ENCODE assay signal across 1 cellular context in the genomic region with DNA sequence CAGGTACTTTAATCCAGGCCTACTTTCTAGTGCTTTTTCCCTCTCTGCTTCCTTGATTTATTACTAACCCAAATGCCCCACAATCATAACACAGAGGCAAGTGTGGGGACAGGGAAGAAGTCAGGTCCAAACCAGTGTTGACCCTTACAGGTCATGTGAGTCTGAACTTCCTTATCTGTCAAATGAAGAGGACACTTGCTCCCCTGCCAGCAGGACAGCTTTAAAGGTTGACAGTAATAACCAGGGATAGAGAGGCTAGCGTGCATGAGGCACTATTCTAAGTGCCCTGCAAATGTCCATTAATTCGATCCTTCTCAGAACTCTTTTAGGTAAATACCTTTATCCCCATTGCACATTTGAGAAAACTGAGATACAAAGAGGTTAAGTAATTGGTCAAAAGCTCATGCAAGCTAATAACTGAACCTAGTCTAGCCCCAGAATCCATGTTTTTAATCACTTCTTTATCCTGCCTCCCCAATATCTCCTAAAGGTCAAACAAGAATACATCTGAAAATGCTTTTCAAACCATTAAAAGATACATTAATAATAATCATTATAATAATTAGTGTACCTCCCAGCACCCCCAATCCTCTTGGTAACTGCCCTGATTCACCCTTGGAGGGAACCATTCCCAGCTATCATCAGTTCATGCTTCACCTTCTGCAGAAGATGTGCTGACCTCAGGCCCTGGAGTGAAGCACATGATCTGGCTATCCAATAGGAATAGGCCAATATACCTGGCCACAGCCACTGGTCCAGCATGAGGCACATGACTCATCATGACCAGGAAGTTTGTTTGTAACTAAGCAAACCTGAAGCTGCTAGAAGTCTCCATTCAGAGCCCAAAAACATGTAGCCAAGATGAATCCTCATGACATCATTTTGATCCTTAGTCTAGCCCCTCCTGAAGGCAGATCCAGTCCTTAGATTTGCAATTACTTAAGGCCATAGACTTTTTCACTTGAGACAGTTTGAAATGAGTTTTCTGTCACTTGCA.
A peak's percentile ranks its signal among the peaks of the same experiment; 100 is the strongest.
TF ChIP-seq lines count a peak whose summit lies in the region.

No MANE protein-coding gene starts in this region.

TF ChIP-seq in K562, 482 proteins besides CTCF, POLR2A, EP300 and RAD21 (continued from another document and continues in another):
- TF ChIP-seq, protein P1, sequence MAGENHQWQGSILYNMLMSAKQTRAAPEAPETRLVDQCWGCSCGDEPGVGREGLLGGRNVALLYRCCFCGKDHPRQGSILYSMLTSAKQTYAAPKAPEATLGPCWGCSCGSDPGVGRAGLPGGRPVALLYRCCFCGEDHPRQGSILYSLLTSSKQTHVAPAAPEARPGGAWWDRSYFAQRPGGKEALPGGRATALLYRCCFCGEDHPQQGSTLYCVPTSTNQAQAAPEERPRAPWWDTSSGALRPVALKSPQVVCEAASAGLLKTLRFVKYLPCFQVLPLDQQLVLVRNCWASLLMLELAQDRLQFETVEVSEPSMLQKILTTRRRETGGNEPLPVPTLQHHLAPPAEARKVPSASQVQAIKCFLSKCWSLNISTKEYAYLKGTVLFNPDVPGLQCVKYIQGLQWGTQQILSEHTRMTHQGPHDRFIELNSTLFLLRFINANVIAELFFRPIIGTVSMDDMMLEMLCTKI (IDR thresholded peaks at IDR 0.05; ENCODE audit: partially characterized antibody): no peak
- TF ChIP-seq MTA3 (IDR thresholded peaks at IDR 0.05; ENCODE audit: borderline replicate concordance) (0 out of 2 replicates have a peak, but pooled peaks have one; percentile 32), ZNF282 (CRISPR knock-in tag; IDR thresholded peaks at IDR 0.05) (no peak), ZNF175 (CRISPR knock-in tag; IDR thresholded peaks at IDR 0.05; ENCODE audit: low read depth) (0 out of 2 replicates have a peak, but pooled peaks have one; percentile 44), FOXK2 (conservative IDR thresholded peaks at IDR 0.05 in 1 of 2, IDR thresholded peaks at IDR 0.05 in 1 of 2; ENCODE audit: low read depth in 2 of 2) (peak; percentile 25 to 36; a peak in 2 of 4 replicates), HDAC1 (IDR thresholded peaks at IDR 0.05) (peak in 1 of 2 experiments; percentile 84; a peak in 2 of 4 replicates), THRAP3 (IDR thresholded peaks at IDR 0.05; ENCODE audit: borderline replicate concordance) (no peak), KLF6 (CRISPR knock-in tag; IDR thresholded peaks at IDR 0.05; ENCODE audit: borderline replicate concordance) (no peak), MAFK (IDR thresholded peaks at IDR 0.05; ENCODE audit: low read length) (peak; percentile 38; the same call in 1 of the 2 replicates), NCOA2 (IDR thresholded peaks at IDR 0.05; ENCODE audit: partially characterized antibody in 2 of 2) (no peak), ZBTB1 (CRISPR knock-in tag; IDR thresholded peaks at IDR 0.05; ENCODE audit: borderline replicate concordance, low read depth) (no peak), KAT2B (IDR thresholded peaks at IDR 0.05; ENCODE audit: low read depth, low read length) (no peak), MAFF (IDR thresholded peaks at IDR 0.05; ENCODE audit: low read length) (peak; percentile 45; the same call in 1 of the 2 replicates), NBN (IDR thresholded peaks at IDR 0.05; ENCODE audit: low read depth) (0 out of 2 replicates have a peak, but pooled peaks have one; percentile 64), KDM4B (IDR thresholded peaks at IDR 0.05; ENCODE audit: borderline replicate concordance in 2 of 2, low read depth in 1 of 2) (no peak), CC2D1A (IDR thresholded peaks at IDR 0.05) (no peak; the same call in 1 of the 2 replicates), TRIM24 (IDR thresholded peaks at IDR 0.05) (no peak), TSC22D4 (tag; IDR thresholded peaks at IDR 0.05) (no peak), NR1H2 (CRISPR knock-in tag; IDR thresholded peaks at IDR 0.05) (no peak), MEF2D (tag; conservative IDR thresholded peaks at IDR 0.05; ENCODE audit: low read depth) (no peak), ETS2 (tag; IDR thresholded peaks at IDR 0.05; ENCODE audit: borderline replicate concordance, poor library complexity, severe bottlenecking) (no peak), FIP1L1 (IDR thresholded peaks at IDR 0.05; ENCODE audit: low read depth, low read length, poor library complexity, severe bottlenecking) (no peak), MTF1 (CRISPR knock-in tag; IDR thresholded peaks at IDR 0.05; ENCODE audit: borderline replicate concordance) (no peak), SMARCB1 (IDR thresholded peaks at IDR 0.05; ENCODE audit: insufficient read length, low read depth) (peak; percentile 70), ZNF184 (CRISPR knock-in tag; IDR thresholded peaks at IDR 0.05) (no peak), ETV1 (tag; conservative IDR thresholded peaks at IDR 0.05; ENCODE audit: low read depth) (no peak), SIRT6 (IDR thresholded peaks at IDR 0.05; ENCODE audit: low read depth, low read length) (no peak), EP400 (IDR thresholded peaks at IDR 0.05) (no peak), CBFA2T3 (IDR thresholded peaks at IDR 0.05) (peak; percentile 71), TRIM28 (IDR thresholded peaks at IDR 0.05) (no peak)
- TF ChIP-seq, protein P2, sequence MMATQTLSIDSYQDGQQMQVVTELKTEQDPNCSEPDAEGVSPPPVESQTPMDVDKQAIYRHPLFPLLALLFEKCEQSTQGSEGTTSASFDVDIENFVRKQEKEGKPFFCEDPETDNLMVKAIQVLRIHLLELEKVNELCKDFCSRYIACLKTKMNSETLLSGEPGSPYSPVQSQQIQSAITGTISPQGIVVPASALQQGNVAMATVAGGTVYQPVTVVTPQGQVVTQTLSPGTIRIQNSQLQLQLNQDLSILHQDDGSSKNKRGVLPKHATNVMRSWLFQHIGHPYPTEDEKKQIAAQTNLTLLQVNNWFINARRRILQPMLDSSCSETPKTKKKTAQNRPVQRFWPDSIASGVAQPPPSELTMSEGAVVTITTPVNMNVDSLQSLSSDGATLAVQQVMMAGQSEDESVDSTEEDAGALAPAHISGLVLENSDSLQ (IDR thresholded peaks at IDR 0.05): peak; percentile 47; the same call in 1 of the 2 replicates
- TF ChIP-seq, protein P3, sequence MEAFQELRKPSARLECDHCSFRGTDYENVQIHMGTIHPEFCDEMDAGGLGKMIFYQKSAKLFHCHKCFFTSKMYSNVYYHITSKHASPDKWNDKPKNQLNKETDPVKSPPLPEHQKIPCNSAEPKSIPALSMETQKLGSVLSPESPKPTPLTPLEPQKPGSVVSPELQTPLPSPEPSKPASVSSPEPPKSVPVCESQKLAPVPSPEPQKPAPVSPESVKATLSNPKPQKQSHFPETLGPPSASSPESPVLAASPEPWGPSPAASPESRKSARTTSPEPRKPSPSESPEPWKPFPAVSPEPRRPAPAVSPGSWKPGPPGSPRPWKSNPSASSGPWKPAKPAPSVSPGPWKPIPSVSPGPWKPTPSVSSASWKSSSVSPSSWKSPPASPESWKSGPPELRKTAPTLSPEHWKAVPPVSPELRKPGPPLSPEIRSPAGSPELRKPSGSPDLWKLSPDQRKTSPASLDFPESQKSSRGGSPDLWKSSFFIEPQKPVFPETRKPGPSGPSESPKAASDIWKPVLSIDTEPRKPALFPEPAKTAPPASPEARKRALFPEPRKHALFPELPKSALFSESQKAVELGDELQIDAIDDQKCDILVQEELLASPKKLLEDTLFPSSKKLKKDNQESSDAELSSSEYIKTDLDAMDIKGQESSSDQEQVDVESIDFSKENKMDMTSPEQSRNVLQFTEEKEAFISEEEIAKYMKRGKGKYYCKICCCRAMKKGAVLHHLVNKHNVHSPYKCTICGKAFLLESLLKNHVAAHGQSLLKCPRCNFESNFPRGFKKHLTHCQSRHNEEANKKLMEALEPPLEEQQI (IDR thresholded peaks at IDR 0.05): no peak; the same call in 1 of the 2 replicates
- TF ChIP-seq, protein P4, sequence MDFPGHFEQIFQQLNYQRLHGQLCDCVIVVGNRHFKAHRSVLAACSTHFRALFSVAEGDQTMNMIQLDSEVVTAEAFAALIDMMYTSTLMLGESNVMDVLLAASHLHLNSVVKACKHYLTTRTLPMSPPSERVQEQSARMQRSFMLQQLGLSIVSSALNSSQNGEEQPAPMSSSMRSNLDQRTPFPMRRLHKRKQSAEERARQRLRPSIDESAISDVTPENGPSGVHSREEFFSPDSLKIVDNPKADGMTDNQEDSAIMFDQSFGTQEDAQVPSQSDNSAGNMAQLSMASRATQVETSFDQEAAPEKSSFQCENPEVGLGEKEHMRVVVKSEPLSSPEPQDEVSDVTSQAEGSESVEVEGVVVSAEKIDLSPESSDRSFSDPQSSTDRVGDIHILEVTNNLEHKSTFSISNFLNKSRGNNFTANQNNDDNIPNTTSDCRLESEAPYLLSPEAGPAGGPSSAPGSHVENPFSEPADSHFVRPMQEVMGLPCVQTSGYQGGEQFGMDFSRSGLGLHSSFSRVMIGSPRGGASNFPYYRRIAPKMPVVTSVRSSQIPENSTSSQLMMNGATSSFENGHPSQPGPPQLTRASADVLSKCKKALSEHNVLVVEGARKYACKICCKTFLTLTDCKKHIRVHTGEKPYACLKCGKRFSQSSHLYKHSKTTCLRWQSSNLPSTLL (IDR thresholded peaks at IDR 0.05): no peak
- TF ChIP-seq, protein P5, sequence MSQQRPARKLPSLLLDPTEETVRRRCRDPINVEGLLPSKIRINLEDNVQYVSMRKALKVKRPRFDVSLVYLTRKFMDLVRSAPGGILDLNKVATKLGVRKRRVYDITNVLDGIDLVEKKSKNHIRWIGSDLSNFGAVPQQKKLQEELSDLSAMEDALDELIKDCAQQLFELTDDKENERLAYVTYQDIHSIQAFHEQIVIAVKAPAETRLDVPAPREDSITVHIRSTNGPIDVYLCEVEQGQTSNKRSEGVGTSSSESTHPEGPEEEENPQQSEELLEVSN (IDR thresholded peaks at IDR 0.05; ENCODE audit: borderline replicate concordance in 1 of 2, extremely low read depth in 1 of 2, insufficient read depth in 1 of 2, insufficient read length in 1 of 2, low read depth in 1 of 2, low read length in 1 of 2, poor library complexity in 1 of 2, severe bottlenecking in 1 of 2): no peak
- TF ChIP-seq, protein P6, sequence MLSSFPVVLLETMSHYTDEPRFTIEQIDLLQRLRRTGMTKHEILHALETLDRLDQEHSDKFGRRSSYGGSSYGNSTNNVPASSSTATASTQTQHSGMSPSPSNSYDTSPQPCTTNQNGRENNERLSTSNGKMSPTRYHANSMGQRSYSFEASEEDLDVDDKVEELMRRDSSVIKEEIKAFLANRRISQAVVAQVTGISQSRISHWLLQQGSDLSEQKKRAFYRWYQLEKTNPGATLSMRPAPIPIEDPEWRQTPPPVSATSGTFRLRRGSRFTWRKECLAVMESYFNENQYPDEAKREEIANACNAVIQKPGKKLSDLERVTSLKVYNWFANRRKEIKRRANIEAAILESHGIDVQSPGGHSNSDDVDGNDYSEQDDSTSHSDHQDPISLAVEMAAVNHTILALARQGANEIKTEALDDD (IDR thresholded peaks at IDR 0.05): peak; percentile 72; the same call in 1 of the 2 replicates
- TF ChIP-seq, protein P7, sequence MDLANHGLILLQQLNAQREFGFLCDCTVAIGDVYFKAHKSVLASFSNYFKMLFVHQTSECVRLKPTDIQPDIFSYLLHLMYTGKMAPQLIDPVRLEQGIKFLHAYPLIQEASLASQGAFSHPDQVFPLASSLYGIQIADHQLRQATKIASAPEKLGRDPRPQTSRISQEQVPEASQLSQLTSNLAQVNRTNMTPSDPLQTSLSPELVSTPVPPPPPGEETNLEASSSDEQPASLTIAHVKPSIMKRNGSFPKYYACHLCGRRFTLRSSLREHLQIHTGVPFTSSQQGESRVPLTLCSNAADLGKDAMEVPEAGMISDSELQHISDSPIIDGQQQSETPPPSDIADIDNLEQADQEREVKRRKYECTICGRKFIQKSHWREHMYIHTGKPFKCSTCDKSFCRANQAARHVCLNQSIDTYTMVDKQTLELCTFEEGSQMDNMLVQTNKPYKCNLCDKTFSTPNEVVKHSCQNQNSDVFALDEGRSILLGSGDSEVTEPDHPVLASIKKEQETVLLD (IDR thresholded peaks at IDR 0.05): no peak
- TF ChIP-seq, protein P8, sequence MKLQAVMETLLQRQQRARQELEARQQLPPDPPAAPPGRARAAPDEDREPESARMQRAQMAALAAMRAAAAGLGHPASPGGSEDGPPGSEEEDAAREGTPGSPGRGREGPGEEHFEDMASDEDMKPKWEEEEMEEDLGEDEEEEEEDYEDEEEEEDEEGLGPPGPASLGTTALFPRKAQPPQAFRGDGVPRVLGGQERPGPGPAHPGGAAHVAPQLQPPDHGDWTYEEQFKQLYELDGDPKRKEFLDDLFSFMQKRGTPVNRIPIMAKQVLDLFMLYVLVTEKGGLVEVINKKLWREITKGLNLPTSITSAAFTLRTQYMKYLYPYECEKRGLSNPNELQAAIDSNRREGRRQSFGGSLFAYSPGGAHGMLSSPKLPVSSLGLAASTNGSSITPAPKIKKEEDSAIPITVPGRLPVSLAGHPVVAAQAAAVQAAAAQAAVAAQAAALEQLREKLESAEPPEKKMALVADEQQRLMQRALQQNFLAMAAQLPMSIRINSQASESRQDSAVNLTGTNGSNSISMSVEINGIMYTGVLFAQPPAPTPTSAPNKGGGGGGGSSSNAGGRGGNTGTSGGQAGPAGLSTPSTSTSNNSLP (IDR thresholded peaks at IDR 0.05; ENCODE audit: borderline replicate concordance, low read depth, low read length): 0 out of 2 replicates have a peak, but pooled peaks have one; percentile 38
